8 cellular contexts compared by ENCODE assay signal in genomic region chr15:85704021-85704420, GRCh38.
DNase-seq lines count a peak whose midpoint lies in the region; ATAC-seq and TF ChIP-seq lines count a peak whose summit lies in the region.
"Had no signal": no experiment of that assay in that cellular context is flagged by ENCODE, and none has a peak within 500 bp of the region (broad histone marks: within the 10 kb centered on the region; RNA-seq: fewer than 3 reads in every experiment).

No MANE protein-coding gene starts in this region.

- no peak overlapping the region for H3K4me3 ChIP-seq in gastroesophageal sphincter

- no peak for TF ChIP-seq CTCF in HFFc6 (IDR thresholded peaks at IDR 0.05)
- no peak for TF ChIP-seq CTCF in gastroesophageal sphincter (IDR thresholded peaks at IDR 0.05)

- peaks cover 45% of the 10 kb centered on the region for H3K4me1 Mint-ChIP-seq in HFFc6 (ENCODE audit: low read depth)
- peaks cover 67% of the 10 kb centered on the region for H3K4me1 Mint-ChIP-seq in activated CD4-positive, alpha-beta T cell treated with anti-CD3 and anti-CD28 coated beads, Interleukin-2, amount 10 ng/mL, durations not matched to agents 24 days and 14 days

- H3K27me3 Mint-ChIP-seq in HFFc6 (ENCODE audit: insufficient read depth): peaks cover 2% of the 10 kb centered on the region; the same call in 1 of the 2 replicates
- no peaks in the 10 kb centered on the region for H3K27me3 Mint-ChIP-seq in activated CD4-positive, alpha-beta T cell treated with anti-CD3 and anti-CD28 coated beads, Interleukin-2, amount 10 ng/mL, durations not matched to agents 24 days and 14 days

- peaks cover 33 to 81% (median 41%) of the 10 kb centered on the region in 3 donors for H3K4me1 ChIP-seq in gastroesophageal sphincter

- peak overlapping the region; percentile 67 to 81 (median 74) for H3K27ac ChIP-seq in gastroesophageal sphincter

- H3K27ac Mint-ChIP-seq in HFFc6: peak overlapping the region; percentile 70; the same call in 1 of the 2 replicates
- peak overlapping the region; percentile 78 for H3K27ac Mint-ChIP-seq in activated CD4-positive, alpha-beta T cell treated with anti-CD3 and anti-CD28 coated beads, Interleukin-2, amount 10 ng/mL, durations not matched to agents 24 days and 14 days

- DNase-seq in HFFc6: no peak
- peak; percentile 74 for DNase-seq in activated CD4-positive, alpha-beta T cell treated with anti-CD3 and anti-CD28 coated beads, Interleukin-2, amount 10 ng/mL, durations not matched to agents 24 days and 14 days
- peak; percentile 37 for DNase-seq in stimulated activated naive CD8-positive, alpha-beta T cell treated with anti-CD3 and anti-CD28 coated beads, Interleukin-15, Interleukin-2, amounts not matched to agents 100 U/mL and 50 U/mL, for 24 hours
- DNase-seq in NCI-H187 treated with DMSO at 0.1 percent for 48 hours (lab: John Stamatoyannopoulos, UW): no peak
- DNase-seq in NCI-H748 treated with DMSO at 0.1 percent for 48 hours (lab: John Stamatoyannopoulos, UW): no peak

- no peak for TF ChIP-seq POLR2A in gastroesophageal sphincter (IDR thresholded peaks at IDR 0.05)

- TF ChIP-seq EP300 in gastroesophageal sphincter (IDR thresholded peaks at IDR 0.05): no peak

- peaks cover 0 to 15% of the 10 kb centered on the region in 2 donors for H3K36me3 ChIP-seq in gastroesophageal sphincter

- intact Hi-C loops in activated CD4-positive, alpha-beta T cell treated with anti-CD3 and anti-CD28 coated beads, Interleukin-2, amount 10 ng/mL, durations not matched to agents 24 days and 14 days (cut with micrococcal nuclease): loop anchor here (5.0 kb wide), 2 partner anchors 162 to 387 kb away; no protein-coding TSS in a partner anchor

- H3K27me3 ChIP-seq in gastroesophageal sphincter: no peaks in the 10 kb centered on the region

- H3K4me3 Mint-ChIP-seq in HFFc6: no peak overlapping the region
- peak overlapping the region; percentile 73 for H3K4me3 Mint-ChIP-seq in activated CD4-positive, alpha-beta T cell treated with anti-CD3 and anti-CD28 coated beads, Interleukin-2, amount 10 ng/mL, durations not matched to agents 24 days and 14 days

- H3K9me3 Mint-ChIP-seq in HFFc6: no peaks in the 10 kb centered on the region
- no peaks in the 10 kb centered on the region for H3K9me3 Mint-ChIP-seq in activated CD4-positive, alpha-beta T cell treated with anti-CD3 and anti-CD28 coated beads, Interleukin-2, amount 10 ng/mL, durations not matched to agents 24 days and 14 days
- H3K9me3 Mint-ChIP-seq: brain had no signal

- H3K9me3 ChIP-seq in gastroesophageal sphincter: no peaks in the 10 kb centered on the region

- WGBS in gastroesophageal sphincter (ENCODE audit: low coverage in 1 of 2), 2 donors: 40 to 71% methylated on average over 2 to 3 of the region's 3 CpGs

- H3K36me3 Mint-ChIP-seq in HFFc6 (ENCODE audit: low read depth): peaks cover 9% of the 10 kb centered on the region
- H3K36me3 Mint-ChIP-seq in activated CD4-positive, alpha-beta T cell treated with anti-CD3 and anti-CD28 coated beads, Interleukin-2, amount 10 ng/mL, durations not matched to agents 24 days and 14 days (ENCODE audit: low read depth): peaks cover 24% of the 10 kb centered on the region

- ATAC-seq in gastroesophageal sphincter: no peak
- ATAC-seq in stimulated activated naive CD8-positive, alpha-beta T cell treated with anti-CD3 and anti-CD28 coated beads, Interleukin-15, Interleukin-2, amounts not matched to agents 100 U/mL and 50 U/mL, for 24 hours: peak; percentile 30
- no peak for ATAC-seq in HG03108 (IDR thresholded peaks at IDR 0.05; ENCODE audit: unreplicated experiment)

Comparison
In these comparisons a context has a peak if more than half of its experiments do, and no peak if none do; other contexts are left out.
1. DNase-seq: peak in activated CD4-positive, alpha-beta T cell treated with anti-CD3 and anti-CD28 coated beads, Interleukin-2, amount 10 ng/mL, durations not matched to agents 24 days and 14 days (single experiment) and stimulated activated naive CD8-positive, alpha-beta T cell treated with anti-CD3 and anti-CD28 coated beads, Interleukin-15, Interleukin-2, amounts not matched to agents 100 U/mL and 50 U/mL, for 24 hours (single experiment); none in HFFc6 (single experiment), NCI-H187 treated with DMSO at 0.1 percent for 48 hours (single experiment) and NCI-H748 treated with DMSO at 0.1 percent for 48 hours (single experiment).